ENCODE assay signal across 17 cellular contexts in genomic region chr6:24054388-24054787, GRCh38.
DNase-seq lines count a peak whose midpoint lies in the region; TF ChIP-seq lines count a peak whose summit lies in the region.
"Had no signal": no experiment of that assay in that cellular context is flagged by ENCODE, and none has a peak within 500 bp of the region (broad histone marks: within the 10 kb centered on the region; RNA-seq: fewer than 3 reads in every experiment).

No MANE protein-coding gene starts in this region.

- no peaks in the 10 kb centered on the region for H3K9me3 ChIP-seq in OCI-LY3 (ENCODE audit: insufficient read depth, low read length)
- no peaks in the 10 kb centered on the region for H3K9me3 ChIP-seq in hepatocyte (ENCODE audit: low read depth)
- H3K9me3 ChIP-seq in effector memory CD4-positive, alpha-beta T cell (ENCODE audit: control insufficient read depth, low read length) = no peaks in the 10 kb centered on the region
- H3K9me3 ChIP-seq: SJCRH30 had no signal

- peaks cover 8% of the 10 kb centered on the region for H3K36me3 ChIP-seq in OCI-LY3 (replicated peaks; ENCODE audit: low read depth, low read length)
- no peaks in the 10 kb centered on the region for H3K36me3 ChIP-seq in hepatocyte (replicated peaks; ENCODE audit: insufficient read depth, low read depth)
- no peaks in the 10 kb centered on the region for H3K36me3 ChIP-seq in effector memory CD4-positive, alpha-beta T cell (ENCODE audit: control insufficient read depth, insufficient read depth, low read length)
- H3K36me3 ChIP-seq: SJCRH30 had no signal

- H3K9me2 ChIP-seq in hepatocyte (replicated peaks; ENCODE audit: insufficient read depth) = no peaks in the 10 kb centered on the region

- no peaks in the 10 kb centered on the region for H3K27me3 ChIP-seq in OCI-LY3 (ENCODE audit: low read depth, low read length)
- no peaks in the 10 kb centered on the region for H3K27me3 ChIP-seq in hepatocyte
- no peaks in the 10 kb centered on the region for H3K27me3 ChIP-seq in effector memory CD4-positive, alpha-beta T cell (replicated peaks; ENCODE audit: control insufficient read depth, insufficient read depth, low read length, poor library complexity, severe bottlenecking)
- H3K27me3 ChIP-seq: SJCRH30 had no signal

- WGBS in hepatocyte (ENCODE audit: low lambda C conversion rate, missing lambda C conversion rate) = 69% methylated on average over 3 of the region's 3 CpGs

- H3K4me1 ChIP-seq in OCI-LY3 (ENCODE audit: low read length) (peaks cover 15% of the 10 kb centered on the region), hepatocyte (ENCODE audit: insufficient read depth) (no peaks in the 10 kb centered on the region)
- no peaks in the 10 kb centered on the region for H3K4me1 ChIP-seq in effector memory CD4-positive, alpha-beta T cell (ENCODE audit: control insufficient read depth, insufficient read depth, low read length, poor library complexity, severe bottlenecking)
- H3K4me1 ChIP-seq: SJCRH30 had no signal

- TF ChIP-seq CTCF in 22Rv1 (IDR thresholded peaks at IDR 0.05) (peak; percentile 30), C4-2B (conservative IDR thresholded peaks at IDR 0.05) (peak; percentile 40), OCI-LY3 (IDR thresholded peaks at IDR 0.05; ENCODE audit: low read depth, low read length) (peak; percentile 43), hepatocyte (IDR thresholded peaks at IDR 0.05; ENCODE audit: poor library complexity) (peak; percentile 7)

- H3K4me2 ChIP-seq in OCI-LY3 (ENCODE audit: low read length) (no peak overlapping the region), hepatocyte (no peak overlapping the region)

- H3K27ac ChIP-seq in 22Rv1 (no peak overlapping the region), C4-2B (no peak overlapping the region), OCI-LY3 (ENCODE audit: low read length) (no peak overlapping the region), hepatocyte (no peak overlapping the region)
- no peak overlapping the region for H3K27ac ChIP-seq in effector memory CD4-positive, alpha-beta T cell (ENCODE audit: insufficient read depth, low read length, poor library complexity, severe bottlenecking)
- H3K27ac ChIP-seq: SJCRH30 had no signal

- H3K79me2 ChIP-seq in OCI-LY3 (ENCODE audit: low read length) = no peaks in the 10 kb centered on the region
- no peaks in the 10 kb centered on the region for H3K79me2 ChIP-seq in hepatocyte

- H2AFZ ChIP-seq in OCI-LY3 (ENCODE audit: low read depth, low read length) = 0 out of 2 replicates have a peak overlapping the region, but pooled peaks have one; percentile 13
- H2AFZ ChIP-seq in hepatocyte = no peak overlapping the region

- no peak overlapping the region for H3K9ac ChIP-seq in OCI-LY3 (ENCODE audit: low read length)

- DNase-seq in hepatocyte (ENCODE audit: low spot score) (no peak), AG08396 (ENCODE audit: low spot score) (no peak)
- DNase-seq in stimulated activated CD4-positive, alpha-beta T cell treated with anti-CD3 and anti-CD28 coated beads, Interleukin-4, amount 100 ng/mL, for 1 hour = no peak
- DNase-seq in effector memory CD4-positive, alpha-beta T cell = no peak
- DNase-seq: ACHN; AML-193; CD4-positive, CD25-positive, alpha-beta regulatory T cell; COR-L47; KG1; NCI-H1048; NCI-H1436; NCI-H2029 treated with DMSO at 0.1 percent for 48 hours; NCI-H510A; SJCRH30 had no signal

- no peaks in the 10 kb centered on the region for H4K20me1 ChIP-seq in OCI-LY3 (ENCODE audit: insufficient read depth, low read length)
- no peaks in the 10 kb centered on the region for H4K20me1 ChIP-seq in hepatocyte (ENCODE audit: insufficient read depth, poor library complexity, severe bottlenecking)

- H3K4me3 ChIP-seq in OCI-LY3 (ENCODE audit: low read length) (no peak overlapping the region), hepatocyte (no peak overlapping the region)
- H3K4me3 ChIP-seq in effector memory CD4-positive, alpha-beta T cell (ENCODE audit: insufficient read depth, low read depth, low read length, poor library complexity, severe bottlenecking) = no peak overlapping the region
- H3K4me3 ChIP-seq: SJCRH30 had no signal
